Comparison of ENCODE assay signal across 18 cellular contexts in the genomic region with DNA sequence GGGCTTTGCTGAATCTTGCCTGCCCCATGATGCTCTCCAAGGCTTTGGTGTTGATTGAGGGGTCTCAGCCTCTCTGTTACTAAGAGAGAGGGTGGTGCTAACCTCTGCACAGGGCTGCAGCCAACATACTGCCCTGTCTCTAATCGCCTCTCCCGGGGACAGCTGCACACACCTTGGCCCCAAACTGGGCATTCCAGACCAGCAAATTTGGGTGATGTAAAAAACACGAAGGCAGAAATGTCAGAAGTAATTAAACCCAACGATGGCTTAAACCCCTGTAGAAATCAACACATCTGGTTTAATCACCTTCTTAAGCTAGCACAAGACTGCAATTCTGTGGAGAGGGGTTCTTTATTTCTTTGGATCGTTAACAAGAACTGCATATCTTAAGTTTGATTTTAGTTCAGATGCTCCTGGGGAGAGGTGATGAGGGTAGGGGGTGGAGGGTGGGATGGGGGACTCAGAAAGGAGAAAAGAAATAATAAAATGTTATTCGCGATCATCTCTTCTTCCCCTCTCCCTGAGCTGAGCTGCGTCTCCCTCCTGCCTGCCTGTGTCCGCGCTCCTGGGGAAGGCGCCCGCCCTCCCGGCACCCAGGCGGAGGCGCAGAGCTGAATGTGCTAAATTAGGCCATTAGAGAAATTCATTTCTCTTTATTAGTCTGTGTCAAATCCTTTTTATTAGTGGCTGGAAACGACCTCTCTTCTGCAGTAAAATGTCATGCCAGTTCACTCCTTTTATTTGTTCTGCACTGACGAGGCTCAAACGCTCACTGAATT.
"Had no signal": no experiment of that assay in that cellular context is flagged by ENCODE, and none has a peak within 500 bp of the region (broad histone marks: within the 10 kb centered on the region; RNA-seq: fewer than 3 reads in every experiment).

No MANE protein-coding gene starts in this region.

- ATAC-seq: gastroesophageal sphincter; left cardiac atrium; lower lobe of right lung; natural killer cell treated with Interleukin-12 subunit alpha and Interleukin-12 subunit beta and Interleukin-15 and Interleukin-18, amount 100 ng/mL, for 72 hours; pancreas; sciatic nerve had no signal

- H3K9me3 ChIP-seq: esophagus squamous epithelium, gastroesophageal sphincter, left ventricle myocardium inferior, lower lobe of right lung, pancreas, prostate gland, stomach, thoracic aorta had no signal

- DNase-seq: esophagus squamous epithelium; foreskin fibroblast; glutamatergic neuron; immature natural killer cell; left cardiac atrium; left ventricle myocardium inferior; lower lobe of right lung; stimulated activated CD4-positive, alpha-beta T cell treated with anti-CD3 and anti-CD28 coated beads, Interleukin-2, amount 100 ng/mL, for 24 hours; stimulated activated naive CD4-positive, alpha-beta T cell; stomach; substantia nigra; trophoblast cell had no signal

- H3K4me1 ChIP-seq: pancreas, prostate gland had no signal

- H3K4me3 ChIP-seq: esophagus squamous epithelium, gastroesophageal sphincter, left ventricle myocardium inferior, lower lobe of right lung, pancreas, prostate gland, stomach, thoracic aorta had no signal

- H3K27ac ChIP-seq: esophagus squamous epithelium, gastroesophageal sphincter, left ventricle myocardium inferior, lower lobe of right lung, pancreas, prostate gland, stomach, thoracic aorta had no signal

- H3K36me3 ChIP-seq: esophagus squamous epithelium, gastroesophageal sphincter, left ventricle myocardium inferior, lower lobe of right lung, pancreas, prostate gland, stomach, thoracic aorta had no signal

- H3K27me3 ChIP-seq: gastroesophageal sphincter, pancreas, stomach had no signal
